Comparison of ENCODE assay signal across 8 cellular contexts in genomic region chr10:5094265-5095205, GRCh38. TPM values are rescaled to one million over a fixed set of nuclear protein-coding genes. Genes with fewer than 3 reads are reported as not detected.
DNase-seq lines count a peak whose midpoint lies in the region; ATAC-seq, FAIRE-seq and TF ChIP-seq lines count a peak whose summit lies in the region.

Gene AKR1C3, plus strand, starts transcription at chr10:5094414. Its CDS starts 31 bp downstream, at chr10:5094445.

- H3K4me2 ChIP-seq in astrocyte (ENCODE audit: low read length) (peak within 1 kb of the TSS; percentile 78), hepatocyte (peak within 1 kb of the TSS; percentile 58)

- H3K27me3 Mint-ChIP-seq in astrocyte (ENCODE audit: low read depth, unreplicated experiment), result peaks cover 3% of the 10 kb centered on the region

- no peak within 1 kb of the TSS for H3K27ac Mint-ChIP-seq in astrocyte (ENCODE audit: unreplicated experiment)

- H3K36me3 ChIP-seq in astrocyte (ENCODE audit: insufficient read depth, low read length), result no peaks in the 10 kb centered on the region
- H3K36me3 ChIP-seq in hepatocyte (replicated peaks; ENCODE audit: insufficient read depth, low read depth), result no peaks in the 10 kb centered on the region

- peak within 1 kb of the TSS; percentile 2 for H3K9ac ChIP-seq in astrocyte (ENCODE audit: low read length)

- no peaks in the 10 kb centered on the region for H3K9me2 ChIP-seq in hepatocyte (replicated peaks; ENCODE audit: insufficient read depth)

- DNase-seq in NCI-H510A treated with DMSO at 0.1 percent for 48 hours (lab: John Stamatoyannopoulos, UW), result peak; percentile 3
- DNase-seq in NCI-H510A (lab: John Stamatoyannopoulos, UW), result no peak
- DNase-seq in NCI-H226, result peak; percentile 34
- peak; percentile 50 for DNase-seq in astrocyte (ENCODE audit: low read depth)
- DNase-seq in hepatocyte (ENCODE audit: low spot score), result peak; percentile 54
- DNase-seq in renal cortical epithelial cell (ENCODE audit: low read depth), result peak; percentile 86
- DNase-seq in activated CD8-positive, alpha-beta memory T cell treated with anti-CD3 and anti-CD28 coated beads, Interleukin-2, amount 50 U/mL, for 4 hours, result no peak

- H3K36me3 Mint-ChIP-seq in astrocyte (ENCODE audit: low read depth, unreplicated experiment), result no peaks in the 10 kb centered on the region

- no peaks in the 10 kb centered on the region for H3K4me1 ChIP-seq in astrocyte (ENCODE audit: insufficient read depth, low read length)
- no peaks in the 10 kb centered on the region for H3K4me1 ChIP-seq in hepatocyte (ENCODE audit: insufficient read depth)

- H3K9me3 ChIP-seq in astrocyte (ENCODE audit: insufficient read depth, low read depth, low read length) (no peaks in the 10 kb centered on the region), hepatocyte (ENCODE audit: low read depth) (no peaks in the 10 kb centered on the region)

- peak; percentile 72 for FAIRE-seq in astrocyte (lab: Jason Lieb, UNC)

- H3K4me3 Mint-ChIP-seq in astrocyte (ENCODE audit: unreplicated experiment), result no peak within 1 kb of the TSS

- no peaks in the 10 kb centered on the region for H3K4me1 Mint-ChIP-seq in astrocyte (ENCODE audit: low read depth, unreplicated experiment)

- H3K27me3 ChIP-seq in astrocyte (ENCODE audit: insufficient read depth, low read length) (no peaks in the 10 kb centered on the region), hepatocyte (no peaks in the 10 kb centered on the region)

- no peak for ATAC-seq in HG03520 (IDR thresholded peaks at IDR 0.05; ENCODE audit: unreplicated experiment)

- H3K79me2 ChIP-seq in astrocyte (ENCODE audit: insufficient read depth, low read length) (no peaks in the 10 kb centered on the region), hepatocyte (no peaks in the 10 kb centered on the region)

- peak within 1 kb of the TSS; percentile 11 for H2AFZ ChIP-seq in astrocyte (ENCODE audit: low read depth, low read length)
- peak within 1 kb of the TSS; percentile 61 for H2AFZ ChIP-seq in hepatocyte

- H3K27ac ChIP-seq in astrocyte (ENCODE audit: low read depth, low read length) (no peak within 1 kb of the TSS), hepatocyte (peak within 1 kb of the TSS; percentile 44)

- H3K4me3 ChIP-seq in astrocyte (ENCODE audit: insufficient read depth, low read depth, low read length) (peak within 1 kb of the TSS; percentile 35), hepatocyte (no peak within 1 kb of the TSS)

- TF ChIP-seq CTCF in astrocyte (IDR thresholded peaks at IDR 0.05; ENCODE audit: insufficient read depth, low read depth, low read length), result peak; percentile 44
- peak; percentile 67 for TF ChIP-seq CTCF in hepatocyte (IDR thresholded peaks at IDR 0.05; ENCODE audit: poor library complexity)

- H4K20me1 ChIP-seq in astrocyte (ENCODE audit: insufficient read depth, low read length) (no peaks in the 10 kb centered on the region), hepatocyte (ENCODE audit: insufficient read depth, poor library complexity, severe bottlenecking) (no peaks in the 10 kb centered on the region)

- WGBS in hepatocyte (ENCODE audit: low lambda C conversion rate, missing lambda C conversion rate), result 64% methylated on average over 9 of the region's 9 CpGs

- peaks cover 4% of the 10 kb centered on the region for H3K9me3 Mint-ChIP-seq in astrocyte (ENCODE audit: unreplicated experiment)

RNA-seq across cellular contexts. Expression of gene AKR1C3, which starts in this region (rescaled TPM):
- total RNA-seq in astrocyte, result 0.43 and 1.0 TPM in 2 replicates
- 53.5 and 66.2 TPM in 2 replicates for total RNA-seq in hepatocyte
- 31.6 and 54.6 TPM in 2 replicates for polyA plus RNA-seq in hepatocyte
- total RNA-seq in renal cortical epithelial cell, result 69.8 and 71.9 TPM in 2 replicates

Comparison
In these comparisons a context has a peak if more than half of its experiments do, and no peak if none do; other contexts are left out.
1. RNA of gene AKR1C3 (total RNA-seq): 69.8 to 71.9 TPM in renal cortical epithelial cell and 53.5 to 66.2 TPM in hepatocyte; 0.43 to 1.0 TPM in astrocyte; every median in the first group is over 10 times any median in the second.
2. DNase-seq: peak in NCI-H510A treated with DMSO at 0.1 percent for 48 hours (single experiment), NCI-H226 (single experiment), astrocyte (single experiment), hepatocyte (single experiment) and renal cortical epithelial cell (single experiment); none in NCI-H510A (single experiment) and activated CD8-positive, alpha-beta memory T cell treated with anti-CD3 and anti-CD28 coated beads, Interleukin-2, amount 50 U/mL, for 4 hours (single experiment).